Comparison of ENCODE assay signal across 19 cellular contexts in the genomic region with DNA sequence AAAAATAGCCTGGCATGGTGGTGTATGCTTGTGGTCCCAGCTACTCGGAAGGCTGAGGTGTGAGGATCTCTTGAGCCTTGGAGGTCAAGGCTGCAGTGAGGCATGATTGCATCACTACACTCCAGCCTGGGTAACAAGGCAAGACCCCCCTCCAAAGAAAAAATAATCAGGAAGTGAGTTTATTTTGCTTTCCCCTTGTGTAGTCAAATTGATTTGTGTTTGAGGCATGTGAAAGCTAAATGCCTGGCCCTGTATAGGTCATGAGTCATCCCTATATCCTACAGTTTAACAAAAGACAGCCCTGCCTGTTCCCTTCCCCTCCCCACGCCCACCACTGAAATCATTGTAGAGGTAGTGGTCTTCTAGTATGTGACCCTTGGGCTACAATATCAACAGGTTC.
DNase-seq lines count a peak whose midpoint lies in the region; FAIRE-seq and TF ChIP-seq lines count a peak whose summit lies in the region.
"Had no signal": no experiment of that assay in that cellular context is flagged by ENCODE, and none has a peak within 500 bp of the region (broad histone marks: within the 10 kb centered on the region; RNA-seq: fewer than 3 reads in every experiment).

No MANE protein-coding gene starts in this region.

- TF ChIP-seq CTCF in keratinocyte (optimal IDR thresholded peaks at IDR 0.05 in 1 of 3, IDR thresholded peaks at IDR 0.05 in 1 of 3, conservative IDR thresholded peaks at IDR 0.05 in 1 of 3; ENCODE audit: extremely low read depth in 1 of 3, insufficient read depth in 2 of 3, low read length in 3 of 3) = no peak
- no peak for TF ChIP-seq CTCF in suprapubic skin (IDR thresholded peaks at IDR 0.05)
- TF ChIP-seq CTCF in brain microvascular endothelial cell (IDR thresholded peaks at IDR 0.05; ENCODE audit: low read depth, low read length, missing control alignments) = no peak

- H3K27me3 ChIP-seq in ACC112 (ENCODE audit: insufficient read depth, low read length) = no peaks in the 10 kb centered on the region
- H3K27me3 ChIP-seq in keratinocyte (ENCODE audit: control insufficient read depth, extremely low read depth, insufficient read depth, low read length) = no peaks in the 10 kb centered on the region
- no peaks in the 10 kb centered on the region for H3K27me3 ChIP-seq in suprapubic skin
- no peaks in the 10 kb centered on the region for H3K27me3 ChIP-seq in brain microvascular endothelial cell (replicated peaks)
- H3K27me3 ChIP-seq: adrenal gland, Peyer's patch, sigmoid colon, uterus had no signal

- FAIRE-seq in H54 (lab: Jason Lieb, UNC) = peak; percentile 61
- FAIRE-seq in keratinocyte (lab: Jason Lieb, UNC) = peak; percentile 48

- H3K27ac ChIP-seq in ACC112 (ENCODE audit: low read depth, low read length) = peak overlapping the region; percentile 76
- H3K27ac ChIP-seq in keratinocyte (ENCODE audit: control insufficient read depth, insufficient read depth, low read length) = no peak overlapping the region
- H3K27ac ChIP-seq in suprapubic skin = no peak overlapping the region
- no peak overlapping the region for H3K27ac ChIP-seq in brain microvascular endothelial cell
- H3K27ac ChIP-seq: adrenal gland, sigmoid colon had no signal

- H3K4me2 ChIP-seq in keratinocyte (ENCODE audit: control insufficient read depth, extremely low read depth, insufficient read depth, low read depth, low read length) = peak overlapping the region; percentile 14

- no peaks in the 10 kb centered on the region for H4K20me1 ChIP-seq in keratinocyte (ENCODE audit: control insufficient read depth, extremely low read depth, insufficient read depth, low read length)

- no peak overlapping the region for H3K9ac ChIP-seq in keratinocyte (ENCODE audit: control insufficient read depth, extremely low read depth, insufficient read depth, low read length)

- in situ Hi-C loops in brain microvascular endothelial cell (cut with HindIII; ENCODE audit: low pct_ligation_motif_present, low sequenced_read_pairs) = no loop called here

- DNase-seq in H54 (ENCODE audit: insufficient read length, low spot score) = no peak
- DNase-seq in amniotic epithelial cell (ENCODE audit: low read depth) = peak; percentile 52
- no peak for DNase-seq in keratinocyte (ENCODE audit: low read depth, low spot score)
- no peak for DNase-seq in central memory CD4-positive, alpha-beta T cell
- DNase-seq in SHP77 (lab: John Stamatoyannopoulos, UW) = no peak
- DNase-seq in suprapubic skin (ENCODE audit: low spot score in 2 of 2) = no peak
- no peak for DNase-seq in brain microvascular endothelial cell
- DNase-seq: activated CD4-positive, alpha-beta T cell treated with anti-CD3 and anti-CD28 coated beads, Interleukin-2, amount 10 ng/mL, durations not matched to agents 7 days and 5 days; cortex of kidney; mesendoderm; NCI-H1694 treated with DMSO at 0.1 percent for 48 hours; NCI-H510A treated with DMSO at 0.1 percent for 48 hours; Peyer's patch; sigmoid colon; stimulated activated naive CD4-positive, alpha-beta T cell treated with Interleukin-2 at 50 U/mL for 16 hours; uterus had no signal

- H3K9me3 ChIP-seq in keratinocyte (ENCODE audit: control insufficient read depth, low read depth, low read length) (no peaks in the 10 kb centered on the region), suprapubic skin (no peaks in the 10 kb centered on the region)
- H3K9me3 ChIP-seq: adrenal gland, HAP-1, Peyer's patch, sigmoid colon, uterus had no signal

- TF ChIP-seq EP300 in suprapubic skin (IDR thresholded peaks at IDR 0.05) = no peak

- H3K9me1 ChIP-seq in keratinocyte (ENCODE audit: control insufficient read depth, extremely low read depth, insufficient read depth, low read length) = no peaks in the 10 kb centered on the region

- H3K4me1 ChIP-seq in ACC112 (ENCODE audit: control insufficient read depth, insufficient read depth, low read length, unreplicated experiment) (peaks cover 49% of the 10 kb centered on the region), keratinocyte (ENCODE audit: control insufficient read depth, extremely low read depth, insufficient read depth, low read length) (peaks cover 29% of the 10 kb centered on the region), suprapubic skin (no peaks in the 10 kb centered on the region)
- H3K4me1 ChIP-seq: HAP-1 had no signal

- TF ChIP-seq POLR2A in H54 (IDR thresholded peaks at IDR 0.05; ENCODE audit: low read depth, low read length) = no peak
- TF ChIP-seq POLR2A in suprapubic skin (IDR thresholded peaks at IDR 0.05) = no peak

- dilution Hi-C loops in keratinocyte (cut with MboI; ENCODE audit: extremely low pct_ligation_motif_present, low sequenced_read_pairs) = no loop called here

- no peak overlapping the region for H3K4me3 ChIP-seq in ACC112 (ENCODE audit: low read depth, low read length)
- H3K4me3 ChIP-seq in keratinocyte (ENCODE audit: control insufficient read depth in 2 of 3, extremely low read depth in 1 of 3, insufficient read depth in 2 of 3, low read depth in 1 of 3, low read length in 3 of 3) = no peak overlapping the region
- no peak overlapping the region for H3K4me3 ChIP-seq in suprapubic skin
- H3K4me3 ChIP-seq in brain microvascular endothelial cell (ENCODE audit: low read depth, low read length) = no peak overlapping the region
- H3K4me3 ChIP-seq: adrenal gland, HAP-1, Peyer's patch, sigmoid colon, uterus had no signal

- H2AFZ ChIP-seq in ACC112 (ENCODE audit: low read length, unreplicated experiment) = peak overlapping the region; percentile 45
- no peak overlapping the region for H2AFZ ChIP-seq in keratinocyte (ENCODE audit: control insufficient read depth, low read length)

- H3K79me2 ChIP-seq in ACC112 (ENCODE audit: control insufficient read depth, insufficient read depth, low read length, unreplicated experiment) (no peaks in the 10 kb centered on the region), keratinocyte (ENCODE audit: control insufficient read depth, insufficient read depth, low read length) (no peaks in the 10 kb centered on the region)

- WGBS in suprapubic skin = 95% methylated on average over 2 of the region's 2 CpGs

- H3K36me3 ChIP-seq in ACC112 (ENCODE audit: insufficient read depth, low read length) = no peaks in the 10 kb centered on the region
- H3K36me3 ChIP-seq in keratinocyte (ENCODE audit: control insufficient read depth in 2 of 2, extremely low read depth in 1 of 2, insufficient read depth in 2 of 2, low read length in 2 of 2) = no peaks in the 10 kb centered on the region
- H3K36me3 ChIP-seq in suprapubic skin = no peaks in the 10 kb centered on the region
- no peaks in the 10 kb centered on the region for H3K36me3 ChIP-seq in brain microvascular endothelial cell (replicated peaks)
- H3K36me3 ChIP-seq: adrenal gland, HAP-1, Peyer's patch, sigmoid colon, uterus had no signal
